Comparison of ENCODE assay signal across 8 cellular contexts in genomic region chr22:41699264-41700104, GRCh38. TPM values are rescaled to one million over a fixed set of nuclear protein-coding genes. Genes with fewer than 3 reads are reported as not detected.
DNase-seq lines count a peak whose midpoint lies in the region; TF ChIP-seq lines count a peak whose summit lies in the region.

A gene with protein sequence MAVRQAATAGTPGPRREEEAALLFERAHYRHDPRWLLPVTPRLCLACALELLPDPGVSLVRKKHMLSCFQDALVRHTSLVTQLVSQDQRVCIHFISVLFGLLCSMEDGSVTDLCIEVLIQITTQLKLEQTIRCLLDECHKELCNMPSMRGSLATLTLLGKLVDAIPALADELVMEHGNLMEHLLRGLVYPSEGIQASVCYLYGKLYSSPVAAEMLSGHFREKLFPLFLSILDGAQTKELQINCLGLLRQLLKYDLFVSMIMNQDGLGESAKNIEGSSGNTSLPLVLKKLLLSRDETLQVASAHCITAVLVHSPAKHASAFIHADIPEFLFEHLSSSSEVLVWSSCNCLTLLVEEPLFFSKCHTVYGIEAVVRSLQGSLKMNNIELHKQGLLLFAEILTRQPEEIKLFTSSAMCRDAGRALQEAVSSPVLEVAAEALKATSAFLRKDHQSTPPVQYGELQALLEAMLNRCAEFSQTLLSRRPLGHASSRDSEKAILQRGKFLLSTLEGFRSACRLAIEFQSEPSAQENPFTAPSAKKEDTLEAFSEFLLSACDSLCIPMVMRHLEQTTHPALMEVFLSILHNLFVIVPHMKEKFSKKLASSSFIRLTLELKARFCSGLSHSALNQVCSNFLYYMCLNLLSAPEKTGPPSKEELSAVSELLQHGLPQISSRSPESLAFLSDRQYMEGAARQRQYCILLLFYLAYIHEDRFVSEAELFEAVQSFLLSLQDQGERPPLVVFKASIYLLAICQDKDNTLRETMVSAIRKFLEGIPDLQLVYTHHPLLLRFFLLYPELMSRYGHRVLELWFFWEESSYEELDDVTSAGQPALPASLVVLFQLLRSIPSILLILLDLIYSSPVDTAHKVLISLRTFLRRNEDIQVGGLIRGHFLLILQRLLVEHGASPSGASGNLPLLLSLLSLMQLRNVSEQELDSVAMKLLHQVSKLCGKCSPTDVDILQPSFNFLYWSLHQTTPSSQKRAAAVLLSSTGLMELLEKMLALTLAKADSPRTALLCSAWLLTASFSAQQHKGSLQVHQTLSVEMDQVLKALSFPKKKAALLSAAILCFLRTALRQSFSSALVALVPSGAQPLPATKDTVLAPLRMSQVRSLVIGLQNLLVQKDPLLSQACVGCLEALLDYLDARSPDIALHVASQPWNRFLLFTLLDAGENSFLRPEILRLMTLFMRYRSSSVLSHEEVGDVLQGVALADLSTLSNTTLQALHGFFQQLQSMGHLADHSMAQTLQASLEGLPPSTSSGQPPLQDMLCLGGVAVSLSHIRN (plus strand): TSS chr22:41699503. CDS start chr22:41699539, 36 bp downstream.

- WGBS in lower leg skin, 2 donors: 58 to 60% methylated on average over 58 to 59 of the region's 69 CpGs

- in situ Hi-C loops in ACHN (cut with HindIII; ENCODE audit: low pct_ligation_motif_present, low pct_unique_long_range_greater_than_20kb, low sequenced_read_pairs) (no loop called here), HAP-1 (cut with MboI; ENCODE audit: low sequenced_read_pairs) (loop anchor here (5.0 kb wide), 1 partner anchor 243 kb away; no protein-coding TSS in a partner anchor)

- H3K27me3 ChIP-seq in HAP-1 (ENCODE audit: low read depth): no peaks in the 10 kb centered on the region

- TF ChIP-seq POLR2A in lower leg skin (IDR thresholded peaks at IDR 0.05): no peak

- H3K36me3 ChIP-seq in HAP-1 (replicated peaks): no peaks in the 10 kb centered on the region

- H3K4me1 ChIP-seq in HAP-1: peaks cover 5% of the 10 kb centered on the region; the same call in 1 of the 2 replicates

- TF ChIP-seq CTCF in cardiac fibroblast (IDR thresholded peaks at IDR 0.05; ENCODE audit: low read depth, low read length) (no peak), lower leg skin (IDR thresholded peaks at IDR 0.05) (no peak)

- DNase-seq in EH (ENCODE audit: low read depth): peak; percentile 63
- DNase-seq in activated CD4-positive, CD25-positive, alpha-beta regulatory T cell treated with anti-CD3 and anti-CD28 coated beads, Interleukin-2, amount 50 U/mL, for 72 hours: peak; percentile 89
- peak; percentile 72 to 78 for DNase-seq in cardiac fibroblast (ENCODE audit: low read depth in 2 of 2)
- peak; percentile 54 to 95 for DNase-seq in lower leg skin (ENCODE audit: low spot score in 2 of 2)
- DNase-seq in stimulated activated CD4-positive, alpha-beta T cell treated with anti-CD3 and anti-CD28 coated beads, TNF-alpha, amount 100 ng/mL, for 1 hour (ENCODE audit: low read depth in 3 of 3, low spot score in 1 of 3): peak; percentile 84 to 88 (median 88)
- DNase-seq in ACHN: no peak
- no peak for DNase-seq in NCI-H2171 (lab: John Stamatoyannopoulos, UW)
- no peak for DNase-seq in HAP-1 (ENCODE audit: low spot score in 2 of 2)

- intact Hi-C loops in lower leg skin (cut with DNase I; ENCODE audit: low total_unique reads): loop anchor here (10.0 kb wide), 1 partner anchor 245 kb away; the partner anchor contains the start of gene CENPM

- no peaks in the 10 kb centered on the region for H3K9me3 ChIP-seq in HAP-1

- no peak within 1 kb of the TSS for H3K4me3 ChIP-seq in cardiac fibroblast (replicated peaks in 1 of 2; ENCODE audit: low read depth in 2 of 2, low read length in 2 of 2)
- H3K4me3 ChIP-seq in lower leg skin (ENCODE audit: low read depth, poor library complexity, severe bottlenecking): no peak within 1 kb of the TSS
- H3K4me3 ChIP-seq in HAP-1: no peak within 1 kb of the TSS

RNA-seq across cellular contexts. Expression of the gene that starts here (rescaled TPM):
- 1 to 10 TPM in 2 of 4 donors, not detected in 2; 1.2 to 2.1 TPM for total RNA-seq in lower leg skin

Comparison
In these comparisons a context has a peak if more than half of its experiments do, and no peak if none do; other contexts are left out.
1. DNase-seq: peak in EH (single experiment), activated CD4-positive, CD25-positive, alpha-beta regulatory T cell treated with anti-CD3 and anti-CD28 coated beads, Interleukin-2, amount 50 U/mL, for 72 hours (single experiment), cardiac fibroblast (2 of 2), lower leg skin (2 of 2) and stimulated activated CD4-positive, alpha-beta T cell treated with anti-CD3 and anti-CD28 coated beads, TNF-alpha, amount 100 ng/mL, for 1 hour (3 of 3); none in ACHN (single experiment), NCI-H2171 (single experiment) and HAP-1 (0 of 2).